In the genomic region with DNA sequence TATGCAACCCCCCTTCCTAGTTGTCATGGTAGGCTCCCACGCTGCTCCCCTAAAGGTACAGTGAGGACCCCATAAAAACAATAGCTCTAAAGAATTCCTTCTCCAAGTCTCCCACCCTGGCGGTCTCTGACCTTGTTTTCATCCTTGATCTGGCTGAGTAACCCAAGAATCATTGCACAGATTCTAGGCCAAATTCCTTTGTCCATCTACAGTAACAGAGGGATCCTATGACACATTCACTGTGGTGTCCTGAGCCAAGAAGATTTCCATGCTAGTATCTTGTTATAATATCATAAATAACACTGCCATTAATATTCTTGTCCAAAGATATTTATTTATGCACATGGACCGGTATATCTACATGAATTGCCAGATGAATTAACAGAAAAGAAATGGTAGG, we compare ENCODE assay signal across 31 cellular contexts.
"Had no signal": no experiment of that assay in that cellular context is flagged by ENCODE, and none has a peak within 500 bp of the region (broad histone marks: within the 10 kb centered on the region; RNA-seq: fewer than 3 reads in every experiment).

No MANE protein-coding gene starts in this region.

- H3K4me3 Mint-ChIP-seq: immature natural killer cell; memory B cell; naive B cell; natural killer cell treated with Interleukin-12 subunit alpha and Interleukin-12 subunit beta and Interleukin-15 and Interleukin-18, amount 100 ng/mL, for 72 hours; neural crest cell; stimulated activated naive B cell treated with anti-CD40 and anti-IgM and Interleukin-4, amounts not matched to agents 10 μg/mL and 1 μg/mL and 100 μg/mL, for 72 hours; stimulated activated naive CD8-positive, alpha-beta T cell treated with anti-CD3 and anti-CD28 coated beads, Interleukin-15, Interleukin-2, amounts not matched to agents 100 ng/mL and 50 ng/mL, for 24 hours had no signal

- FAIRE-seq: endothelial cell of umbilical vein, keratinocyte, pancreas, urothelium cell line had no signal

- H3K9me3 ChIP-seq: colonic mucosa, neutrophil had no signal

- H3K27ac ChIP-seq: colonic mucosa, esophagus muscularis mucosa, gastroesophageal sphincter, heart left ventricle, hepatocyte, lower lobe of right lung, neutrophil, pancreas, right atrium auricular region, skin epidermis, spleen, thoracic aorta, tibial nerve, upper lobe of left lung had no signal

- H3K27ac Mint-ChIP-seq: immature natural killer cell; memory B cell; natural killer cell treated with Interleukin-12 subunit alpha and Interleukin-12 subunit beta and Interleukin-15 and Interleukin-18, amount 100 ng/mL, for 72 hours; progenitor cell of endocrine pancreas; stimulated activated naive B cell treated with anti-CD40 and anti-IgM and Interleukin-4, amounts not matched to agents 10 μg/mL and 1 μg/mL and 100 μg/mL, for 72 hours; stimulated activated naive CD8-positive, alpha-beta T cell treated with anti-CD3 and anti-CD28 coated beads, Interleukin-15, Interleukin-2, amounts not matched to agents 100 ng/mL and 50 ng/mL, for 24 hours had no signal

- H3K4me3 ChIP-seq: colonic mucosa, esophagus muscularis mucosa, gastroesophageal sphincter, heart left ventricle, hepatocyte, lower lobe of right lung, pancreas, right atrium auricular region, skin epidermis, spleen, thoracic aorta, tibial nerve, upper lobe of left lung had no signal

- ATAC-seq: gastroesophageal sphincter; heart left ventricle; left ventricle myocardium superior; lower lobe of right lung; natural killer cell treated with Interleukin-12 subunit alpha and Interleukin-12 subunit beta and Interleukin-15 and Interleukin-18, amount 100 ng/mL, for 72 hours; pancreas; sciatic nerve; stimulated activated naive B cell treated with anti-CD40 and anti-IgM and Interleukin-4, amounts not matched to agents 10 μg/mL and 1 μg/mL and 100 μg/mL, for 72 hours had no signal

- H3K27me3 ChIP-seq: colonic mucosa, hepatocyte, pancreas, right atrium auricular region, tibial nerve, upper lobe of left lung had no signal

- H3K36me3 Mint-ChIP-seq: memory B cell; natural killer cell treated with Interleukin-12 subunit alpha and Interleukin-12 subunit beta and Interleukin-15 and Interleukin-18, amount 100 ng/mL, for 72 hours had no signal

- H3K4me1 ChIP-seq: colonic mucosa, esophagus muscularis mucosa, gastroesophageal sphincter, heart left ventricle, lower lobe of right lung, pancreas, right atrium auricular region, spleen, tibial nerve, upper lobe of left lung had no signal

- H3K4me1 Mint-ChIP-seq: immature natural killer cell; memory B cell; naive B cell; neural crest cell; stimulated activated naive B cell treated with anti-CD40 and anti-IgM and Interleukin-4, amounts not matched to agents 10 μg/mL and 1 μg/mL and 100 μg/mL, for 72 hours had no signal

- DNase-seq: central memory CD4-positive, alpha-beta T cell; colonic mucosa; dermis blood vessel endothelial cell; effector memory CD4-positive, alpha-beta T cell; heart left ventricle; immature natural killer cell; left ventricle myocardium superior; lower lobe of right lung; naive B cell; pancreas; stimulated activated CD4-positive, alpha-beta T cell treated with anti-CD3 and anti-CD28 coated beads, Interleukin-2, amount 100 ng/mL, for 48 hours; stimulated activated naive B cell treated with anti-CD40 and anti-IgM and Interleukin-4, amounts not matched to agents 10 μg/mL and 1 μg/mL and 100 μg/mL, for 72 hours; upper lobe of left lung had no signal

- H3K36me3 ChIP-seq: colonic mucosa, esophagus muscularis mucosa, gastroesophageal sphincter, heart left ventricle, lower lobe of right lung, neutrophil, pancreas, right atrium auricular region, spleen, thoracic aorta, tibial nerve, upper lobe of left lung had no signal
